9 cellular contexts compared by ENCODE assay signal in genomic region chr15:62165793-62166380, GRCh38. TPM values are rescaled to one million over a fixed set of nuclear protein-coding genes. Genes with fewer than 3 reads are reported as not detected.
DNase-seq lines count a peak whose midpoint lies in the region; ATAC-seq, FAIRE-seq and TF ChIP-seq lines count a peak whose summit lies in the region.
"Had no signal": no experiment of that assay in that cellular context is flagged by ENCODE, and none has a peak within 500 bp of the region (broad histone marks: within the 10 kb centered on the region; RNA-seq: fewer than 3 reads in every experiment).

No MANE protein-coding gene starts in this region.

- H3K27me3 ChIP-seq in CD8-positive, alpha-beta T cell (ENCODE audit: insufficient read depth, low read length) = peaks cover 12% of the 10 kb centered on the region
- H3K27me3 ChIP-seq in gastroesophageal sphincter = peaks cover 80% of the 10 kb centered on the region
- H3K27me3 ChIP-seq in pancreas = no peaks in the 10 kb centered on the region
- peaks cover 12% of the 10 kb centered on the region for H3K27me3 ChIP-seq in vagina

- H3K9me3 Mint-ChIP-seq in CD8-positive, alpha-beta T cell = no peaks in the 10 kb centered on the region

- POLR2A ChIA-PET in CD8-positive, alpha-beta T cell (lab: Charles Lee) = no interaction called here

- DNase-seq in CD8-positive, alpha-beta T cell = no peak
- no peak for DNase-seq in T-helper 17 cell
- no peak for DNase-seq in pancreas
- DNase-seq in NCI-H1048 (lab: John Stamatoyannopoulos, UW) = no peak
- no peak for DNase-seq in vagina (ENCODE audit: extremely low spot score in 2 of 2)

- H3K4me3 ChIP-seq in CD8-positive, alpha-beta T cell (ENCODE audit: low read depth, low read length) = no peak overlapping the region
- H3K4me3 ChIP-seq in gastroesophageal sphincter (peak overlapping the region in 1 of 2 donors; percentile 49), pancreas (peak overlapping the region in 2 of 4 donors; percentile 71), vagina (no peak overlapping the region)
- H3K4me3 ChIP-seq: GM23248 had no signal

- peaks cover 41% of the 10 kb centered on the region for H3K27me3 Mint-ChIP-seq in CD8-positive, alpha-beta T cell (ENCODE audit: low read depth)
- H3K27me3 Mint-ChIP-seq in T-helper 17 cell = peaks cover 45% of the 10 kb centered on the region

- H3K36me3 ChIP-seq in CD8-positive, alpha-beta T cell (ENCODE audit: insufficient read depth, low read length) = no peaks in the 10 kb centered on the region
- H3K36me3 ChIP-seq in gastroesophageal sphincter (no peaks in the 10 kb centered on the region), pancreas (peaks cover 0 to 9% (median 0%) of the 10 kb centered on the region in 3 donors), vagina (no peaks in the 10 kb centered on the region)

- no peaks in the 10 kb centered on the region for H3K36me3 Mint-ChIP-seq in CD8-positive, alpha-beta T cell
- no peaks in the 10 kb centered on the region for H3K36me3 Mint-ChIP-seq in T-helper 17 cell (ENCODE audit: low read depth)

- no peaks in the 10 kb centered on the region for H3K9me3 ChIP-seq in CD8-positive, alpha-beta T cell (ENCODE audit: low read length)
- H3K9me3 ChIP-seq in T-helper 17 cell (ENCODE audit: control insufficient read depth, low read length, poor library complexity, severe bottlenecking) (no peaks in the 10 kb centered on the region), gastroesophageal sphincter (no peaks in the 10 kb centered on the region), pancreas (no peaks in the 10 kb centered on the region), vagina (no peaks in the 10 kb centered on the region)

- no peak overlapping the region for H3K27ac Mint-ChIP-seq in CD8-positive, alpha-beta T cell
- no peak overlapping the region for H3K27ac Mint-ChIP-seq in T-helper 17 cell

- peak overlapping the region; percentile 33 for H3K4me3 Mint-ChIP-seq in CD8-positive, alpha-beta T cell
- peak overlapping the region; percentile 94 for H3K4me3 Mint-ChIP-seq in T-helper 17 cell

- no peak for FAIRE-seq in pancreas (lab: Jason Lieb, UNC)
- FAIRE-seq: bronchial epithelial cell had no signal

- TF ChIP-seq POLR2A in gastroesophageal sphincter (IDR thresholded peaks at IDR 0.05) (no peak), vagina (IDR thresholded peaks at IDR 0.05) (no peak)

- no peak overlapping the region for H3K27ac ChIP-seq in CD8-positive, alpha-beta T cell (ENCODE audit: low read depth, low read length)
- peak overlapping the region in 3 of 4 donors; percentile 21 to 74 (median 67) for H3K27ac ChIP-seq in gastroesophageal sphincter
- H3K27ac ChIP-seq in pancreas = peak overlapping the region; percentile 78 to 96 (median 90)
- H3K27ac ChIP-seq in vagina = no peak overlapping the region
- H3K27ac ChIP-seq: GM23248 had no signal

- no peaks in the 10 kb centered on the region for H3K4me1 ChIP-seq in CD8-positive, alpha-beta T cell (ENCODE audit: insufficient read depth, low read length)
- H3K4me1 ChIP-seq in gastroesophageal sphincter (peaks cover 0 to 20% (median 0%) of the 10 kb centered on the region in 3 donors), pancreas (peaks cover 0 to 23% (median 0%) of the 10 kb centered on the region in 3 donors), vagina (peaks cover 14% of the 10 kb centered on the region)

- TF ChIP-seq CTCF in CD8-positive, alpha-beta T cell (IDR thresholded peaks at IDR 0.05) = no peak
- no peak for TF ChIP-seq CTCF in gastroesophageal sphincter (IDR thresholded peaks at IDR 0.05)
- no peak for TF ChIP-seq CTCF in pancreas (IDR thresholded peaks at IDR 0.05)
- no peak for TF ChIP-seq CTCF in vagina (IDR thresholded peaks at IDR 0.05)

- ATAC-seq in CD8-positive, alpha-beta T cell = no peak
- ATAC-seq in T-helper 17 cell (no peak), gastroesophageal sphincter (no peak), pancreas (peak in 3 of 4 donors; percentile 0 to 10 (median 0)), HG02623 (IDR thresholded peaks at IDR 0.05; ENCODE audit: unreplicated experiment) (no peak)

- CTCF ChIA-PET in CD8-positive, alpha-beta T cell (lab: Charles Lee) = no interaction called here

- intact Hi-C loops in CD8-positive, alpha-beta T cell (cut with DNase I, micrococcal nuclease) = no loop called here
- intact Hi-C loops in pancreas (cut with DNase I) (no loop called here), vagina (cut with DNase I) (no loop called here)

- 59 to 81% methylated on average over 7 to 9 of the region's 11 CpGs for WGBS in gastroesophageal sphincter (ENCODE audit: low coverage in 1 of 2), 2 donors
- WGBS in pancreas, 2 donors = 46 to 59% methylated on average over 11 of the region's 11 CpGs

- TF ChIP-seq EP300 in gastroesophageal sphincter (IDR thresholded peaks at IDR 0.05) = no peak

- H3K4me1 Mint-ChIP-seq in CD8-positive, alpha-beta T cell (ENCODE audit: low read depth) = peaks cover 15% of the 10 kb centered on the region
- H3K4me1 Mint-ChIP-seq in T-helper 17 cell = peaks cover 10% of the 10 kb centered on the region

RNA-seq across cellular contexts. Expression of gene C2CD4B, which starts 0.8 kb away (rescaled TPM):
- total RNA-seq in CD8-positive, alpha-beta T cell = not detected
- total RNA-seq in T-helper 17 cell (1 to 10 TPM; 1.3 to 1.6 TPM), gastroesophageal sphincter (1 to 10 TPM in 2 of 4 donors, under 1 TPM in 2; 0.17 to 2.7 (median 1.1) TPM), pancreas (100 to 1,000 TPM in 1 of 6 donors, 10 to 100 TPM in 5; 26.4 to 167 (median 44.8) TPM), vagina (0.49 TPM)
- polyA plus RNA-seq in pancreas = 10 to 100 TPM; 25.1 to 36.2 TPM
- total RNA-seq: GM23248 had no signal
- polyA plus RNA-seq: GM23248 had no signal

Comparison
In these comparisons a context has a peak if more than half of its experiments do, and no peak if none do; other contexts are left out.
1. ATAC-seq: peak in pancreas (3 of 4); none in CD8-positive, alpha-beta T cell (single experiment), T-helper 17 cell (single experiment), gastroesophageal sphincter (single experiment) and HG02623 (single experiment).
2. H3K27ac ChIP-seq: peak in gastroesophageal sphincter (3 of 4) and pancreas (4 of 4); none in CD8-positive, alpha-beta T cell (single experiment) and vagina (single experiment).
3. RNA of gene C2CD4B, which starts 0.8 kb away (total RNA-seq): 26.4 to 167 TPM in pancreas; 0.17 to 2.7 TPM in gastroesophageal sphincter, 1.3 to 1.6 TPM in T-helper 17 cell, 0.49 TPM in vagina (single experiment) and not detected in CD8-positive, alpha-beta T cell; every median in the first group is over 4 times any median in the second.